Comparison of ENCODE assay signal across 1 cellular context in genomic region chr10:102710604-102711003, GRCh38.
TF ChIP-seq lines count a peak whose summit lies in the region.

No MANE protein-coding gene starts in this region.

TF ChIP-seq in IMR-90, 13 proteins besides CTCF, POLR2A, EP300 and RAD21 (continued from another document):
- TF ChIP-seq SMC3 (IDR thresholded peaks at IDR 0.05; ENCODE audit: low read depth, low read length) (no peak), CHD1 (IDR thresholded peaks at IDR 0.05; ENCODE audit: low read depth, low read length) (no peak), RFX5 (IDR thresholded peaks at IDR 0.05; ENCODE audit: low read depth, low read length) (no peak), RCOR1 (IDR thresholded peaks at IDR 0.05; ENCODE audit: insufficient replicate concordance, low read length) (no peak), MAFK (IDR thresholded peaks at IDR 0.05; ENCODE audit: low read depth, low read length) (no peak), BHLHE40 (IDR thresholded peaks at IDR 0.05; ENCODE audit: low read depth, low read length) (peak; percentile 57; the same call in 1 of the 2 replicates), FOS (IDR thresholded peaks at IDR 0.05; ENCODE audit: low read depth, low read length) (peak; percentile 62), ELK1 (IDR thresholded peaks at IDR 0.05; ENCODE audit: borderline replicate concordance, low read depth, low read length) (no peak), MXI1 (IDR thresholded peaks at IDR 0.05; ENCODE audit: borderline replicate concordance, low read depth, low read length) (no peak), USF2 (IDR thresholded peaks at IDR 0.05; ENCODE audit: low read depth, low read length) (no peak)
